10 cellular contexts compared by ENCODE assay signal in the genomic region with DNA sequence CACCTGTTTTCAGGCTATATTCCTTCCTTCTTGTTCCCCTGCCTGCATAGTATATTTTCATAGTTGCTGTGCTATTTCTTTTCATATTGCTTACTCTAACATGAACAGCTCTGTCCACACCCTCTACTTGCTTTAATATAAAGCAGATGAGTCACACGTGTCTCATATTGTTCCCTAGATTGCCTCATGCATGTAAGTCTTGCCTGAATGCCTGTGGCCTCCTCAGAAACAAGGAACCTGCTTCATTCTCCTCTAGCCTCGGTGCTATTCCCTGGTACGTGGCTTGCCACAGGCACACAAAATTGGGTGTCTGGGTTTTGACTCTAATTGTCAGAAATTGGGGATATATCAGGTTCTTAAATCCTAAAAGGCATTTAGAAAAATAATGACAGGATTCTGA. TPM values are rescaled to one million over a fixed set of nuclear protein-coding genes. Genes with fewer than 3 reads are reported as not detected.
DNase-seq lines count a peak whose midpoint lies in the region; ATAC-seq and TF ChIP-seq lines count a peak whose summit lies in the region.
"Had no signal": no experiment of that assay in that cellular context is flagged by ENCODE, and none has a peak within 500 bp of the region (broad histone marks: within the 10 kb centered on the region; RNA-seq: fewer than 3 reads in every experiment).

No MANE protein-coding gene starts in this region.

- ATAC-seq in left cardiac atrium (no peak), SK-N-SH treated with all-trans-retinoic acid at 6 μM for 48 hours (peak; percentile 84), HG03196 (IDR thresholded peaks at IDR 0.05; ENCODE audit: unreplicated experiment) (no peak)
- ATAC-seq: natural killer cell treated with Interleukin-12 subunit alpha and Interleukin-12 subunit beta and Interleukin-15 and Interleukin-18, amount 100 ng/mL, for 72 hours had no signal

- H3K36me3 ChIP-seq in right atrium auricular region, result no peaks in the 10 kb centered on the region

- H3K27me3 ChIP-seq in right atrium auricular region, result no peaks in the 10 kb centered on the region

- DNase-seq in right atrium auricular region (ENCODE audit: low spot score) (peak; percentile 50), left cardiac atrium (no peak), fibroblast of the conjunctiva (ENCODE audit: low read depth) (peak; percentile 93), NCI-H524 (lab: John Stamatoyannopoulos, UW) (no peak), NCI-H1417 treated with DMSO at 0.1 percent for 48 hours (lab: John Stamatoyannopoulos, UW) (no peak)
- DNase-seq in stimulated activated CD4-positive, alpha-beta T cell treated with anti-CD3 and anti-CD28 coated beads, Interleukin-4, amount 100 ng/mL, for 1 hour, result no peak
- DNase-seq: activated T-cell treated with anti-CD3 and anti-CD28 coated beads for 4 hours had no signal

- no peaks in the 10 kb centered on the region for H3K9me3 ChIP-seq in right atrium auricular region

- intact Hi-C loops in left cardiac atrium (cut with DNase I), result no loop called here

- TF ChIP-seq CTCF in right atrium auricular region (IDR thresholded peaks at IDR 0.05), result no peak

- peaks cover 0 to 5% of the 10 kb centered on the region in 2 donors for H3K4me1 ChIP-seq in right atrium auricular region

- no peak overlapping the region for H3K4me3 ChIP-seq in right atrium auricular region

- no peak overlapping the region for H3K27ac ChIP-seq in right atrium auricular region

TF ChIP-seq in SK-N-SH treated with all-trans-retinoic acid at 6 μM for 48 hours, 23 proteins besides CTCF, POLR2A, EP300 and RAD21:
- no peak for TF ChIP-seq ISL1 (CRISPR knock-in tag; IDR thresholded peaks at IDR 0.05)
- TF ChIP-seq PPARA (CRISPR knock-in tag; IDR thresholded peaks at IDR 0.05; ENCODE audit: borderline replicate concordance), result no peak
- no peak for TF ChIP-seq ZC3H10 (CRISPR knock-in tag; IDR thresholded peaks at IDR 0.05)
- TF ChIP-seq SNAI2 (CRISPR knock-in tag; IDR thresholded peaks at IDR 0.05), result no peak
- TF ChIP-seq GLIS3 (CRISPR knock-in tag; IDR thresholded peaks at IDR 0.05), result no peak
- TF ChIP-seq ZNF8 (CRISPR knock-in tag; IDR thresholded peaks at IDR 0.05), result no peak

RNA-seq across cellular contexts. Expression of gene PKP1, which starts 16.5 kb away (rescaled TPM):
- total RNA-seq in right atrium auricular region (1 to 10 TPM in 1 of 2 donors, not detected in 1; 2.3 TPM), left cardiac atrium (1 to 10 TPM in 1 of 2 donors, under 1 TPM in 1; 0.77 to 1.0 TPM)
- total RNA-seq: natural killer cell treated with Interleukin-12 subunit alpha and Interleukin-12 subunit beta and Interleukin-15 and Interleukin-18, amount 100 ng/mL, for 72 hours had no signal

Comparison
In these comparisons a context has a peak if more than half of its experiments do, and no peak if none do; other contexts are left out.
1. DNase-seq: peak in right atrium auricular region (single experiment) and fibroblast of the conjunctiva (single experiment); none in left cardiac atrium (single experiment), stimulated activated CD4-positive, alpha-beta T cell treated with anti-CD3 and anti-CD28 coated beads, Interleukin-4, amount 100 ng/mL, for 1 hour (single experiment), NCI-H524 (0 of 2) and NCI-H1417 treated with DMSO at 0.1 percent for 48 hours (single experiment).